ENCODE assay signal across 9 cellular contexts in the genomic region with DNA sequence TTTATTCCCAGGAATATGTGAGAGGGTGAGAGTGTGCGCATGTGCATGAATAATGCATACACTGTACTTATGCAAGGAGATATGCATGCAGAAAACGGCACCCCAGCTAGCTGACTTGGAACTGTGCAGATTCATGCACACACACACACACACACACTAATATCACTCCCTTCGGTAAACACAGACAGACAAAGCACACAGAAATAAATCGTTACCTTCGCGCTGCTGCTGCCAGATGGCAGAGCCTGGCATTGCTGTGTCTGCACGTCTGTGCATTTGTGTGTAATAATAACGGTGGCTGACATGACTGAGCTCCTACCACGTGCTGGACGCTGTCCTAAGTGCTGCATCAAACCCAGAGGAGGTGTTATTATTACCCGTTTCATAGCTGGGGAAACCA. TPM values are rescaled to one million over a fixed set of nuclear protein-coding genes. Genes with fewer than 3 reads are reported as not detected.
DNase-seq lines count a peak whose midpoint lies in the region; ATAC-seq, FAIRE-seq and TF ChIP-seq lines count a peak whose summit lies in the region.
"Had no signal": no experiment of that assay in that cellular context is flagged by ENCODE, and none has a peak within 500 bp of the region (broad histone marks: within the 10 kb centered on the region; RNA-seq: fewer than 3 reads in every experiment).

No MANE protein-coding gene starts in this region.

- H4K91ac ChIP-seq in H1 (replicated peaks; ENCODE audit: insufficient read length, low read length), result no peak overlapping the region

- H4K8ac ChIP-seq in H1 (ENCODE audit: extremely low read depth, insufficient read depth, low read length), result no peak overlapping the region

- H3K4me1 ChIP-seq in breast epithelium, result peaks cover 0 to 7% of the 10 kb centered on the region in 2 donors
- H3K4me1 ChIP-seq in H1 (replicated peaks in 1 of 4; ENCODE audit: control insufficient read depth in 3 of 4, insufficient read depth in 4 of 4, low read length in 3 of 4), result peaks cover 7 to 15% (median 8%) of the 10 kb centered on the region in 4 experiments

- H3K27me3 ChIP-seq in breast epithelium, result no peaks in the 10 kb centered on the region
- H3K27me3 ChIP-seq in H1 (replicated peaks in 1 of 4; ENCODE audit: control insufficient read depth in 3 of 4, extremely low read depth in 1 of 4, insufficient read depth in 3 of 4, low read length in 3 of 4), result no peaks in the 10 kb centered on the region

- no peak overlapping the region for H3K4ac ChIP-seq in H1 (replicated peaks; ENCODE audit: insufficient read length, low read depth, low read length)

- POLR2A ChIA-PET in H1 (lab: Charles Lee; ENCODE audit: partially characterized antibody), result no interaction called here

- no peak overlapping the region for H2AFZ ChIP-seq in H1 (ENCODE audit: low read length)

- no peak overlapping the region for H3K23ac ChIP-seq in H1 (ENCODE audit: insufficient read length)

- no peak for ATAC-seq in HG03378 (IDR thresholded peaks at IDR 0.05; ENCODE audit: unreplicated experiment)
- ATAC-seq: stimulated activated memory B cell treated with anti-CD40 and anti-IgM and Interleukin-4, amounts not matched to agents 10 μg/mL and 1 μg/mL and 100 μg/mL, for 72 hours had no signal

- H2BK12ac ChIP-seq in H1 (ENCODE audit: low read depth, low read length), result no peak overlapping the region

- peak in 1 of 2 experiments; percentile 23; a peak in 2 of 4 replicates for TF ChIP-seq RAD21 in H1 (IDR thresholded peaks at IDR 0.05 in 1 of 2, conservative IDR thresholded peaks at IDR 0.05 in 1 of 2; ENCODE audit: low read depth in 2 of 2, low read length in 2 of 2)

- intact Hi-C loops in breast epithelium (cut with DNase I; ENCODE audit: low total_unique reads), result no loop called here

- no peaks in the 10 kb centered on the region for H3K23me2 ChIP-seq in H1 (ENCODE audit: low read depth, low read length)

- CTCF ChIA-PET in H1 (lab: Charles Lee; ENCODE audit: partially characterized antibody), result interaction anchor here (1.0 to 2.1 kb wide), 5 partner anchors 10 to 154 kb away, joined by 3 to 6 read pairs (median 4); no protein-coding TSS in a partner anchor

- H3K18ac ChIP-seq in H1 (ENCODE audit: extremely low read depth, low read length), result no peak overlapping the region

- 86% methylated on average over 11 of the region's 11 CpGs; no CpG with 5 or more reads in 1 of the 2 experiments for WGBS in H1 (ENCODE audit: extremely low coverage in 1 of 2, insufficient coverage in 1 of 2, insufficient read length in 1 of 2, insufficient replicate concordance in 2 of 2, low coverage in 1 of 2, low lambda C conversion rate in 2 of 2, missing lambda C conversion rate in 1 of 2), 2 experiments

- peak overlapping the region in 1 of 2 donors; percentile 49 for H3K27ac ChIP-seq in breast epithelium
- no peak overlapping the region for H3K27ac ChIP-seq in H1 (ENCODE audit: low read depth, low read length)

- no peak overlapping the region for H2BK5ac ChIP-seq in H1 (ENCODE audit: low read depth, low read length)

- H2BK15ac ChIP-seq in H1 (ENCODE audit: low read length), result 0 out of 2 replicates have a peak overlapping the region, but pooled peaks have one; percentile 4

- H2BK120ac ChIP-seq in H1 (replicated peaks; ENCODE audit: low read depth, low read length), result no peak overlapping the region

- H3K9ac ChIP-seq in H1 (replicated peaks in 1 of 4; ENCODE audit: extremely low read depth in 1 of 4, low read depth in 3 of 4, low read length in 3 of 4), result no peak overlapping the region

- H2BK20ac ChIP-seq in H1 (ENCODE audit: low read length), result no peak overlapping the region

- peaks cover 0 to 4% of the 10 kb centered on the region in 2 experiments for H4K20me1 ChIP-seq in H1 (replicated peaks in 1 of 2; ENCODE audit: control insufficient read depth in 1 of 2, insufficient read depth in 2 of 2, low read length in 2 of 2)

- TF ChIP-seq POLR2A in breast epithelium (IDR thresholded peaks at IDR 0.05) (no peak), H1 (IDR thresholded peaks at IDR 0.05; ENCODE audit: control extremely low read depth in 1 of 2, low read depth in 2 of 2, low read length in 2 of 2) (no peak)

- H4K5ac ChIP-seq in H1 (ENCODE audit: insufficient read length, low read depth, low read length), result no peak overlapping the region

- H3K4me3 ChIP-seq in breast epithelium, result peak overlapping the region in 1 of 3 donors; percentile 21
- no peak overlapping the region for H3K4me3 ChIP-seq in H1 (ENCODE audit: extremely low read depth in 1 of 4, insufficient read depth in 2 of 4, low read depth in 3 of 4, low read length in 4 of 4)

- TF ChIP-seq CTCF in breast epithelium (IDR thresholded peaks at IDR 0.05), result peak in 1 of 3 donors; percentile 17
- TF ChIP-seq CTCF in H1 (IDR thresholded peaks at IDR 0.05; ENCODE audit: control extremely low read depth in 1 of 3, insufficient read depth in 1 of 3, low read depth in 1 of 3, low read length in 3 of 3), result no peak

- no peaks in the 10 kb centered on the region for H3K36me3 ChIP-seq in breast epithelium
- no peaks in the 10 kb centered on the region for H3K36me3 ChIP-seq in H1 (ENCODE audit: control insufficient read depth in 2 of 4, insufficient read depth in 4 of 4, low read length in 3 of 4)

- FAIRE-seq in H1 (lab: Jason Lieb, UNC), result no peak

- 0 out of 2 replicates have a peak, but pooled peaks cover 2% of the 10 kb centered on the region for H3K79me1 ChIP-seq in H1 (ENCODE audit: low read depth, low read length)

- TF ChIP-seq EP300 in H1 (IDR thresholded peaks at IDR 0.05; ENCODE audit: borderline replicate concordance in 1 of 2, low read depth in 2 of 2, low read length in 2 of 2), result no peak

- H3K9me3 ChIP-seq in breast epithelium, result no peaks in the 10 kb centered on the region
- no peaks in the 10 kb centered on the region for H3K9me3 ChIP-seq in H1 (ENCODE audit: insufficient read depth in 2 of 2, low read depth in 1 of 2, low read length in 1 of 2)

- no peak overlapping the region for H3K4me2 ChIP-seq in H1 (ENCODE audit: insufficient read depth in 1 of 2, low read depth in 2 of 2, low read length in 2 of 2)

- H2AK5ac ChIP-seq in H1 (ENCODE audit: low read depth, low read length), result no peak overlapping the region

- no peaks in the 10 kb centered on the region for H3K79me2 ChIP-seq in H1 (ENCODE audit: control insufficient read depth in 1 of 2, insufficient read depth in 2 of 2, low read length in 2 of 2)

- peak; percentile 47 to 73 for DNase-seq in T47D (ENCODE audit: low read depth in 1 of 2, low spot score in 1 of 2)
- no peak for DNase-seq in breast epithelium (ENCODE audit: low spot score in 2 of 2)
- peak; percentile 57 for DNase-seq in NCI-H510A treated with DMSO at 0.1 percent for 48 hours (lab: John Stamatoyannopoulos, UW)
- no peak for DNase-seq in H1 (ENCODE audit: low read depth in 1 of 2, low spot score in 2 of 2)
- DNase-seq in superior temporal gyrus (ENCODE audit: extremely low spot score), result peak; percentile 39
- no peak for DNase-seq in OCI-M1 (lab: John Stamatoyannopoulos, UW)
- no peak for DNase-seq in T1000 (lab: John Stamatoyannopoulos, UW)

- H3K14ac ChIP-seq in H1 (ENCODE audit: insufficient read length), result no peak overlapping the region

- no peak overlapping the region for H3K56ac ChIP-seq in H1 (replicated peaks; ENCODE audit: insufficient read length, low read depth, low read length)

- in situ Hi-C loops in T47D (cut with HindIII; ENCODE audit: low pct_unique_long_range_greater_than_20kb, low sequenced_read_pairs), result no loop called here

TF ChIP-seq in H1, 55 proteins besides CTCF, POLR2A, EP300 and RAD21 (continues in another document):
- TF ChIP-seq POLR2AphosphoS5 (IDR thresholded peaks at IDR 0.05; ENCODE audit: low read depth, low read length), result no peak
- TF ChIP-seq TBP (IDR thresholded peaks at IDR 0.05; ENCODE audit: low read depth, low read length), result no peak
- TF ChIP-seq CHD2 (IDR thresholded peaks at IDR 0.05; ENCODE audit: low read length), result no peak
- TF ChIP-seq SP2 (IDR thresholded peaks at IDR 0.05; ENCODE audit: low read length), result no peak
- TF ChIP-seq EZH2 (IDR thresholded peaks at IDR 0.05; ENCODE audit: low read depth, low read length, severe bottlenecking), result no peak
- TF ChIP-seq RFX5 (IDR thresholded peaks at IDR 0.05; ENCODE audit: borderline replicate concordance, low read depth, low read length), result no peak
- TF ChIP-seq CHD1 (IDR thresholded peaks at IDR 0.05; ENCODE audit: low read depth, low read length), result no peak
- TF ChIP-seq SIRT6 (IDR thresholded peaks at IDR 0.05; ENCODE audit: low read length), result no peak
- no peak for TF ChIP-seq TCF12 (IDR thresholded peaks at IDR 0.05; ENCODE audit: low read depth, low read length)
- TF ChIP-seq KDM4A (IDR thresholded peaks at IDR 0.05; ENCODE audit: low read depth, low read length, severe bottlenecking), result no peak
- no peak for TF ChIP-seq SP1 (IDR thresholded peaks at IDR 0.05; ENCODE audit: low read depth, low read length)
- no peak for TF ChIP-seq BACH1 (IDR thresholded peaks at IDR 0.05; ENCODE audit: low read length)
- no peak for TF ChIP-seq JUN (IDR thresholded peaks at IDR 0.05; ENCODE audit: low read depth, low read length)
- TF ChIP-seq BRCA1 (IDR thresholded peaks at IDR 0.05; ENCODE audit: low read depth, low read length), result no peak
- no peak for TF ChIP-seq HDAC6 (IDR thresholded peaks at IDR 0.05; ENCODE audit: low read depth, low read length)
- TF ChIP-seq TEAD4 (IDR thresholded peaks at IDR 0.05; ENCODE audit: low read depth, low read length), result no peak
- TF ChIP-seq CBX8 (IDR thresholded peaks at IDR 0.05; ENCODE audit: borderline replicate concordance, low read depth, low read length), result no peak

RNA-seq across cellular contexts. Expression of a gene that starts 36.8 kb away (rescaled TPM):
- total RNA-seq in breast epithelium, result 10 to 100 TPM; 53.1 to 84.2 (median 65.1) TPM
- 12.8 and 13.5 TPM in 2 replicates for total RNA-seq in H1 (2021; fragmentation: NEBNext Ultra II Directional; extraction: Animal tissue kit (Norgen Biotek cat#: 25700))
- polyA plus RNA-seq in H1 (2011; rRNA removed), result 10.7 and 13.4 TPM in 2 replicates
- polyA plus RNA-seq in H1 (2011; cell fraction: cytosol; rRNA removed), result 9.6 TPM
- polyA plus RNA-seq in H1 (2011; cell fraction: nucleus; rRNA removed), result 17.7 TPM
- 8.8 to 13.0 TPM (median 12.7 TPM) in 4 replicates for polyA plus RNA-seq in H1 (2012, experiment 1 of 2)
- 8.5 TPM for polyA plus RNA-seq in H1 (2012, experiment 2 of 2)
- polyA plus RNA-seq in H1 (2013, experiment 1 of 2), result 6.3 TPM
- polyA plus RNA-seq in H1 (2013, experiment 2 of 2), result 6.2 TPM
- 12.9 and 16.1 TPM in 2 replicates for polyA minus RNA-seq in H1 (2011; rRNA and poly(A)+ RNA removed)
- polyA minus RNA-seq in H1 (2011; cell fraction: cytosol; rRNA and poly(A)+ RNA removed), result 9.6 TPM
- polyA minus RNA-seq in H1 (2011; cell fraction: nucleus; rRNA and poly(A)+ RNA removed), result 8.8 TPM

Comparison
In these comparisons a context has a peak if more than half of its experiments do, and no peak if none do; other contexts are left out.
1. DNase-seq: peak in T47D (2 of 2), NCI-H510A treated with DMSO at 0.1 percent for 48 hours (single experiment) and superior temporal gyrus (single experiment); none in breast epithelium (0 of 2), H1 (0 of 2), OCI-M1 (single experiment) and T1000 (single experiment).